In genomic region chr3:29203846-29204245, GRCh38 we compare ENCODE assay signal across 24 cellular contexts.
"Had no signal": no experiment of that assay in that cellular context is flagged by ENCODE, and none has a peak within 500 bp of the region (broad histone marks: within the 10 kb centered on the region; RNA-seq: fewer than 3 reads in every experiment).

No MANE protein-coding gene starts in this region.

- H3K4me3 Mint-ChIP-seq: effector memory CD8-positive, alpha-beta T cell; naive B cell; nephron; stimulated activated memory B cell treated with anti-CD40 and anti-IgM and Interleukin-4, amounts not matched to agents 10 μg/mL and 1 μg/mL and 100 μg/mL, for 72 hours; stimulated activated naive CD8-positive, alpha-beta T cell treated with anti-CD3 and anti-CD28 coated beads, Interleukin-15, Interleukin-2, amounts not matched to agents 100 ng/mL and 50 ng/mL, for 24 hours had no signal

- H3K36me3 Mint-ChIP-seq: naive B cell; stimulated activated memory B cell treated with anti-CD40 and anti-IgM and Interleukin-4, amounts not matched to agents 10 μg/mL and 1 μg/mL and 100 μg/mL, for 72 hours had no signal

- H3K4me1 ChIP-seq: esophagus squamous epithelium, spleen, testis, tibial nerve, upper lobe of right lung, vagina had no signal

- H3K9me3 ChIP-seq: esophagus squamous epithelium, spleen, testis, tibial nerve, upper lobe of right lung, vagina had no signal

- H3K27ac Mint-ChIP-seq: effector memory CD8-positive, alpha-beta T cell; naive B cell; nephron; stimulated activated memory B cell treated with anti-CD40 and anti-IgM and Interleukin-4, amounts not matched to agents 10 μg/mL and 1 μg/mL and 100 μg/mL, for 72 hours; stimulated activated naive CD8-positive, alpha-beta T cell treated with anti-CD3 and anti-CD28 coated beads, Interleukin-15, Interleukin-2, amounts not matched to agents 100 ng/mL and 50 ng/mL, for 24 hours had no signal

- H3K4me1 Mint-ChIP-seq: naive B cell; nephron; stimulated activated memory B cell treated with anti-CD40 and anti-IgM and Interleukin-4, amounts not matched to agents 10 μg/mL and 1 μg/mL and 100 μg/mL, for 72 hours had no signal

- ATAC-seq: effector memory CD8-positive, alpha-beta T cell; foreskin keratinocyte; left colon; left ventricle myocardium superior; sciatic nerve; stimulated activated memory B cell treated with anti-CD40 and anti-IgM and Interleukin-4, amounts not matched to agents 10 μg/mL and 1 μg/mL and 100 μg/mL, for 72 hours; upper lobe of right lung had no signal

- H3K27me3 ChIP-seq: esophagus squamous epithelium, foreskin keratinocyte, hepatocyte, spleen, testis, tibial nerve, upper lobe of right lung, vagina had no signal

- H3K4me3 ChIP-seq: esophagus squamous epithelium, hepatocyte, lung, spleen, testis, tibial nerve, upper lobe of right lung, vagina had no signal

- H3K36me3 ChIP-seq: esophagus squamous epithelium, spleen, tibial nerve, upper lobe of right lung, vagina had no signal

- DNase-seq: effector memory CD8-positive, alpha-beta T cell; esophagus squamous epithelium; left colon; left ventricle myocardium superior; mesenchymal stem cell; midbrain; naive B cell; occipital lobe; posterior cingulate gyrus; spleen; stimulated activated CD4-positive, alpha-beta T cell treated with anti-CD3 and anti-CD28 coated beads, Interleukin-15, amount 100 ng/mL, for 24 hours; stimulated activated CD4-positive, alpha-beta T cell treated with anti-CD3 and anti-CD28 coated beads, Interleukin-1b, Interleukin-23, amount 100 ng/mL, for 48 hours; stimulated activated CD4-positive, alpha-beta T cell treated with anti-CD3 and anti-CD28 coated beads, Interleukin-4, amount 100 ng/mL, for 24 hours; testis; upper lobe of right lung had no signal

- H3K9me3 Mint-ChIP-seq: nephron; stimulated activated memory B cell treated with anti-CD40 and anti-IgM and Interleukin-4, amounts not matched to agents 10 μg/mL and 1 μg/mL and 100 μg/mL, for 72 hours had no signal

- H3K27me3 Mint-ChIP-seq: effector memory CD8-positive, alpha-beta T cell; naive B cell; stimulated activated memory B cell treated with anti-CD40 and anti-IgM and Interleukin-4, amounts not matched to agents 10 μg/mL and 1 μg/mL and 100 μg/mL, for 72 hours had no signal
